ENCODE assay signal across 1 cellular context in the genomic region with DNA sequence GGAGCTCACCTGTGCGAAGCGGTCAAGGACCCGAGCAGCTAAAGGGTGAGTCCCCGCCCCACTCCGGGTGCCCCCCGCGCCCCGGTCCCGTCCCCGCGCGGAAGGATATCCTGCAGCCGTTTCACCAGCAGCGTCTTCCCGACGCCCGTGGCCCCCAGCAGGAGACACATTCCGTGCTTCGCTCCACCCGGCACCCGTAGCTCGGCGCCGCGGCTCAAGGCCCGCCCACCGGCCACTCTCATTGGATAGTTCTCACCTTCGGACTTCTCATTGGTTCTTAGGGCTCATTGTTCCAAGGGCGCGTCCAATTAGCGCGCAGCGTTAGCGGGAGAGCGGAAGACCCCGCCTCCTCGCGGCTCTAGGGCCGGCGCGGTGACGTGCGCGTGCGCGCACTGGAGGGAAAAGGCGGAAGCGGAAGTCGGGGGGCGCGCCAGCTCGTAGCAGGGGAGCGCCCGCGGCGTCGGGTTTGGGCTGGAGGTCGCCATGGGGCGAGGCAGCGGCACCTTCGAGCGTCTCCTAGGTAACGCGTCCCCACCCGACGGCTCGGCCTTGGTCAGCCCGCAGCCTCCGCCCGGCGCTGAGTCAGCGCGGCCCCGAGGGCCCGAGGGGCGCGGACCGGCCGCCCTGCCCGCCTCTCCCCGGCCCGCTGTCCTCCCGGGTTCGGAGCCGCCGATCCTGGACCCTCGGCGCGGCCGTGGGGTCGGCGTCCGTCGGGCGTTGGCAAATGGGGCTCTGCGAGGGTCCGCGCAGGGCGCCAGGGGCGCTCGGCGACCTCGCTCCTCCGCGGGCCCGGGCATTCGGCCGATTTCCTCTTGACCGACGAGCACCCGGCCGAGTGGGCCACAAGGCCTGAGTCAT.
A peak's percentile ranks its signal among the peaks of the same experiment; 100 is the strongest.
TF ChIP-seq lines count a peak whose summit lies in the region.

A gene with protein sequence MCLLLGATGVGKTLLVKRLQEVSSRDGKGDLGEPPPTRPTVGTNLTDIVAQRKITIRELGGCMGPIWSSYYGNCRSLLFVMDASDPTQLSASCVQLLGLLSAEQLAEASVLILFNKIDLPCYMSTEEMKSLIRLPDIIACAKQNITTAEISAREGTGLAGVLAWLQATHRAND (minus strand): TSS at position 214 of the 858 bp plus-strand sequence. CDS start 44 bp downstream, at position 170.
A gene with protein sequence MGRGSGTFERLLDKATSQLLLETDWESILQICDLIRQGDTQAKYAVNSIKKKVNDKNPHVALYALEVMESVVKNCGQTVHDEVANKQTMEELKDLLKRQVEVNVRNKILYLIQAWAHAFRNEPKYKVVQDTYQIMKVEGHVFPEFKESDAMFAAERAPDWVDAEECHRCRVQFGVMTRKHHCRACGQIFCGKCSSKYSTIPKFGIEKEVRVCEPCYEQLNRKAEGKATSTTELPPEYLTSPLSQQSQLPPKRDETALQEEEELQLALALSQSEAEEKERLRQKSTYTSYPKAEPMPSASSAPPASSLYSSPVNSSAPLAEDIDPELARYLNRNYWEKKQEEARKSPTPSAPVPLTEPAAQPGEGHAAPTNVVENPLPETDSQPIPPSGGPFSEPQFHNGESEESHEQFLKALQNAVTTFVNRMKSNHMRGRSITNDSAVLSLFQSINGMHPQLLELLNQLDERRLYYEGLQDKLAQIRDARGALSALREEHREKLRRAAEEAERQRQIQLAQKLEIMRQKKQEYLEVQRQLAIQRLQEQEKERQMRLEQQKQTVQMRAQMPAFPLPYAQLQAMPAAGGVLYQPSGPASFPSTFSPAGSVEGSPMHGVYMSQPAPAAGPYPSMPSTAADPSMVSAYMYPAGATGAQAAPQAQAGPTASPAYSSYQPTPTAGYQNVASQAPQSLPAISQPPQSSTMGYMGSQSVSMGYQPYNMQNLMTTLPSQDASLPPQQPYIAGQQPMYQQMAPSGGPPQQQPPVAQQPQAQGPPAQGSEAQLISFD (plus strand): TSS at position 428 of the 858 bp plus-strand sequence. CDS start 56 bp downstream, at position 484.

TF ChIP-seq in HepG2, 621 proteins besides CTCF, POLR2A, EP300 and RAD21 (continued from another document and continues in another):
- TF ChIP-seq, protein P1, sequence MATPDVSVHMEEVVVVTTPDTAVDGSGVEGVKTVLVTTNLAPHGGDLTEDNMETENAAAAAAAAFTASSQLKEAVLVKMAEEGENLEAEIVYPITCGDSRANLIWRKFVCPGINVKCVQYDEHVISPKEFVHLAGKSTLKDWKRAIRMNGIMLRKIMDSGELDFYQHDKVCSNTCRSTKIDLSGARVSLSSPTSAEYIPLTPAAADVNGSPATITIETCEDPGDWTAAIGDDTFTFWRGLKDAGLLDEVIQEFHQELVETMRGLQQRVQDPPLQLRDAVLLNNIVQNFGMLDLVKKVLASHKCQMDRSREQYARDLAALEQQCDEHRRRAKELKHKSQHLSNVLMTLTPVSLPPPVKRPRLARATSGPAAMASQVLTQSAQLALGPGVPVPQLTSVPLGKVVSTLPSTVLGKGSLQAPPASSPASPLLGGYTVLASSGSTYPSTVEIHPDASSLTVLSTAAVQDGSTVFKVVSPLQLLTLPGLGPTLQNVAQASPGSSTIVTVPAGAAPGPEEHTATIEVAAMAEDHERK (CRISPR knock-in tag; IDR thresholded peaks at IDR 0.05; ENCODE audit: low read depth), result peak; percentile 92
- TF ChIP-seq, protein P2, sequence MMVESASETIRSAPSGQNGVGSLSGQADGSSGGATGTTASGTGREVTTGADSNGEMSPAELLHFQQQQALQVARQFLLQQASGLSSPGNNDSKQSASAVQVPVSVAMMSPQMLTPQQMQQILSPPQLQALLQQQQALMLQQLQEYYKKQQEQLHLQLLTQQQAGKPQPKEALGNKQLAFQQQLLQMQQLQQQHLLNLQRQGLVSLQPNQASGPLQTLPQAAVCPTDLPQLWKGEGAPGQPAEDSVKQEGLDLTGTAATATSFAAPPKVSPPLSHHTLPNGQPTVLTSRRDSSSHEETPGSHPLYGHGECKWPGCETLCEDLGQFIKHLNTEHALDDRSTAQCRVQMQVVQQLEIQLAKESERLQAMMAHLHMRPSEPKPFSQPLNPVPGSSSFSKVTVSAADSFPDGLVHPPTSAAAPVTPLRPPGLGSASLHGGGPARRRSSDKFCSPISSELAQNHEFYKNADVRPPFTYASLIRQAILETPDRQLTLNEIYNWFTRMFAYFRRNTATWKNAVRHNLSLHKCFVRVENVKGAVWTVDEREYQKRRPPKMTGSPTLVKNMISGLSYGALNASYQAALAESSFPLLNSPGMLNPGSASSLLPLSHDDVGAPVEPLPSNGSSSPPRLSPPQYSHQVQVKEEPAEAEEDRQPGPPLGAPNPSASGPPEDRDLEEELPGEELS (CRISPR knock-in tag; IDR thresholded peaks at IDR 0.05), result 0 out of 2 replicates have a peak, but pooled peaks have one; percentile 36
- TF ChIP-seq, protein P3, sequence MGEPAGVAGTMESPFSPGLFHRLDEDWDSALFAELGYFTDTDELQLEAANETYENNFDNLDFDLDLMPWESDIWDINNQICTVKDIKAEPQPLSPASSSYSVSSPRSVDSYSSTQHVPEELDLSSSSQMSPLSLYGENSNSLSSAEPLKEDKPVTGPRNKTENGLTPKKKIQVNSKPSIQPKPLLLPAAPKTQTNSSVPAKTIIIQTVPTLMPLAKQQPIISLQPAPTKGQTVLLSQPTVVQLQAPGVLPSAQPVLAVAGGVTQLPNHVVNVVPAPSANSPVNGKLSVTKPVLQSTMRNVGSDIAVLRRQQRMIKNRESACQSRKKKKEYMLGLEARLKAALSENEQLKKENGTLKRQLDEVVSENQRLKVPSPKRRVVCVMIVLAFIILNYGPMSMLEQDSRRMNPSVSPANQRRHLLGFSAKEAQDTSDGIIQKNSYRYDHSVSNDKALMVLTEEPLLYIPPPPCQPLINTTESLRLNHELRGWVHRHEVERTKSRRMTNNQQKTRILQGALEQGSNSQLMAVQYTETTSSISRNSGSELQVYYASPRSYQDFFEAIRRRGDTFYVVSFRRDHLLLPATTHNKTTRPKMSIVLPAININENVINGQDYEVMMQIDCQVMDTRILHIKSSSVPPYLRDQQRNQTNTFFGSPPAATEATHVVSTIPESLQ (CRISPR knock-in tag; conservative IDR thresholded peaks at IDR 0.05), result no peak
- TF ChIP-seq, protein P4, sequence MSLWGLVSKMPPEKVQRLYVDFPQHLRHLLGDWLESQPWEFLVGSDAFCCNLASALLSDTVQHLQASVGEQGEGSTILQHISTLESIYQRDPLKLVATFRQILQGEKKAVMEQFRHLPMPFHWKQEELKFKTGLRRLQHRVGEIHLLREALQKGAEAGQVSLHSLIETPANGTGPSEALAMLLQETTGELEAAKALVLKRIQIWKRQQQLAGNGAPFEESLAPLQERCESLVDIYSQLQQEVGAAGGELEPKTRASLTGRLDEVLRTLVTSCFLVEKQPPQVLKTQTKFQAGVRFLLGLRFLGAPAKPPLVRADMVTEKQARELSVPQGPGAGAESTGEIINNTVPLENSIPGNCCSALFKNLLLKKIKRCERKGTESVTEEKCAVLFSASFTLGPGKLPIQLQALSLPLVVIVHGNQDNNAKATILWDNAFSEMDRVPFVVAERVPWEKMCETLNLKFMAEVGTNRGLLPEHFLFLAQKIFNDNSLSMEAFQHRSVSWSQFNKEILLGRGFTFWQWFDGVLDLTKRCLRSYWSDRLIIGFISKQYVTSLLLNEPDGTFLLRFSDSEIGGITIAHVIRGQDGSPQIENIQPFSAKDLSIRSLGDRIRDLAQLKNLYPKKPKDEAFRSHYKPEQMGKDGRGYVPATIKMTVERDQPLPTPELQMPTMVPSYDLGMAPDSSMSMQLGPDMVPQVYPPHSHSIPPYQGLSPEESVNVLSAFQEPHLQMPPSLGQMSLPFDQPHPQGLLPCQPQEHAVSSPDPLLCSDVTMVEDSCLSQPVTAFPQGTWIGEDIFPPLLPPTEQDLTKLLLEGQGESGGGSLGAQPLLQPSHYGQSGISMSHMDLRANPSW (CRISPR knock-in tag; IDR thresholded peaks at IDR 0.05; ENCODE audit: borderline replicate concordance), result no peak
- TF ChIP-seq POGZ (CRISPR knock-in tag; IDR thresholded peaks at IDR 0.05), result peak; percentile 71
- no peak for TF ChIP-seq ZSCAN30 (CRISPR knock-in tag; IDR thresholded peaks at IDR 0.05)
- TF ChIP-seq CBX2 (IDR thresholded peaks at IDR 0.05; ENCODE audit: low read depth, low read length), result no peak
- TF ChIP-seq CBX2 (CRISPR knock-in tag; IDR thresholded peaks at IDR 0.05; ENCODE audit: low read depth), result no peak
- TF ChIP-seq, protein P5, sequence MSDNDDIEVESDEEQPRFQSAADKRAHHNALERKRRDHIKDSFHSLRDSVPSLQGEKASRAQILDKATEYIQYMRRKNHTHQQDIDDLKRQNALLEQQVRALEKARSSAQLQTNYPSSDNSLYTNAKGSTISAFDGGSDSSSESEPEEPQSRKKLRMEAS (IDR thresholded peaks at IDR 0.05), result peak; percentile 76
- peak; percentile 58 for TF ChIP-seq HCFC1 (IDR thresholded peaks at IDR 0.05; ENCODE audit: low read depth, low read length)
- no peak for TF ChIP-seq JUND (CRISPR knock-in tag; IDR thresholded peaks at IDR 0.05)
- 0 out of 2 replicates have a peak, but pooled peaks have one; percentile 38 for TF ChIP-seq SP1 (IDR thresholded peaks at IDR 0.05)
- TF ChIP-seq SP1 (CRISPR knock-in tag; IDR thresholded peaks at IDR 0.05), result peak; percentile 85
- TF ChIP-seq RBM22 (optimal IDR thresholded peaks at IDR 0.05; ENCODE audit: low read length), result no peak
- no peak for TF ChIP-seq NR1H2 (CRISPR knock-in tag; IDR thresholded peaks at IDR 0.05; ENCODE audit: borderline replicate concordance, low read depth)
- TF ChIP-seq ZKSCAN5 (CRISPR knock-in tag; IDR thresholded peaks at IDR 0.05), result no peak
- no peak for TF ChIP-seq PHF5A (CRISPR knock-in tag; IDR thresholded peaks at IDR 0.05; ENCODE audit: low read depth, unreplicated experiment)
- TF ChIP-seq MXI1 (IDR thresholded peaks at IDR 0.05; ENCODE audit: borderline replicate concordance, low read depth, low read length), result peak; percentile 81; the same call in 2 of the 3 replicates
- TF ChIP-seq, protein P6, sequence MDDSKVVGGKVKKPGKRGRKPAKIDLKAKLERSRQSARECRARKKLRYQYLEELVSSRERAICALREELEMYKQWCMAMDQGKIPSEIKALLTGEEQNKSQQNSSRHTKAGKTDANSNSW (CRISPR knock-in tag; IDR thresholded peaks at IDR 0.05; ENCODE audit: borderline replicate concordance), result no peak
- TF ChIP-seq NPAS2 (CRISPR knock-in tag; IDR thresholded peaks at IDR 0.05; ENCODE audit: borderline replicate concordance), result no peak
- no peak for TF ChIP-seq NR2F2 (IDR thresholded peaks at IDR 0.05; ENCODE audit: borderline replicate concordance, low read depth)
- TF ChIP-seq, protein P7, sequence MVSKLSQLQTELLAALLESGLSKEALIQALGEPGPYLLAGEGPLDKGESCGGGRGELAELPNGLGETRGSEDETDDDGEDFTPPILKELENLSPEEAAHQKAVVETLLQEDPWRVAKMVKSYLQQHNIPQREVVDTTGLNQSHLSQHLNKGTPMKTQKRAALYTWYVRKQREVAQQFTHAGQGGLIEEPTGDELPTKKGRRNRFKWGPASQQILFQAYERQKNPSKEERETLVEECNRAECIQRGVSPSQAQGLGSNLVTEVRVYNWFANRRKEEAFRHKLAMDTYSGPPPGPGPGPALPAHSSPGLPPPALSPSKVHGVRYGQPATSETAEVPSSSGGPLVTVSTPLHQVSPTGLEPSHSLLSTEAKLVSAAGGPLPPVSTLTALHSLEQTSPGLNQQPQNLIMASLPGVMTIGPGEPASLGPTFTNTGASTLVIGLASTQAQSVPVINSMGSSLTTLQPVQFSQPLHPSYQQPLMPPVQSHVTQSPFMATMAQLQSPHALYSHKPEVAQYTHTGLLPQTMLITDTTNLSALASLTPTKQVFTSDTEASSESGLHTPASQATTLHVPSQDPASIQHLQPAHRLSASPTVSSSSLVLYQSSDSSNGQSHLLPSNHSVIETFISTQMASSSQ (IDR thresholded peaks at IDR 0.05; ENCODE audit: low read depth), result no peak
- TF ChIP-seq, protein P7 (CRISPR knock-in tag; IDR thresholded peaks at IDR 0.05; ENCODE audit: borderline replicate concordance), result peak; percentile 75; the same call in 1 of the 2 replicates
- TF ChIP-seq KAT2B (IDR thresholded peaks at IDR 0.05; ENCODE audit: borderline replicate concordance, low read depth, low read length), result no peak
- TF ChIP-seq, protein P8, sequence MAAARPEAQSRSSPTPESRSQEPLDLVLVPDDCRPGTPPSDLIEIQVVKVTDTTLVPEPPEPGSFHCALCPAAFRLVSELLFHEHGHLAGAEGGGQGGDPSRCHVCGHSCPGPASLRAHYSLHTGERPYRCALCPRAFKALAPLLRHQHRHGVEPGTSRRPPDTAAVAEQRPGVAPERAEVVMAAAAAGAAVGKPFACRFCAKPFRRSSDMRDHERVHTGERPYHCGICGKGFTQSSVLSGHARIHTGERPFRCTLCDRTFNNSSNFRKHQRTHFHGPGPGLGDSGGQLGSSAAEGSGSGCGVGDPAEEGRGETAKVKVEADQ (CRISPR knock-in tag; IDR thresholded peaks at IDR 0.05; ENCODE audit: borderline replicate concordance), result no peak
- TF ChIP-seq, protein P9, sequence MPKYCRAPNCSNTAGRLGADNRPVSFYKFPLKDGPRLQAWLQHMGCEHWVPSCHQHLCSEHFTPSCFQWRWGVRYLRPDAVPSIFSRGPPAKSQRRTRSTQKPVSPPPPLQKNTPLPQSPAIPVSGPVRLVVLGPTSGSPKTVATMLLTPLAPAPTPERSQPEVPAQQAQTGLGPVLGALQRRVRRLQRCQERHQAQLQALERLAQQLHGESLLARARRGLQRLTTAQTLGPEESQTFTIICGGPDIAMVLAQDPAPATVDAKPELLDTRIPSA (CRISPR knock-in tag; IDR thresholded peaks at IDR 0.05; ENCODE audit: borderline replicate concordance), result no peak
- TF ChIP-seq CHD2 (IDR thresholded peaks at IDR 0.05; ENCODE audit: low read depth, low read length), result peak; percentile 82
- TF ChIP-seq POLR2AphosphoS5 (IDR thresholded peaks at IDR 0.05; ENCODE audit: low read depth, low read length), result peak; percentile 67
- TF ChIP-seq, protein P10, sequence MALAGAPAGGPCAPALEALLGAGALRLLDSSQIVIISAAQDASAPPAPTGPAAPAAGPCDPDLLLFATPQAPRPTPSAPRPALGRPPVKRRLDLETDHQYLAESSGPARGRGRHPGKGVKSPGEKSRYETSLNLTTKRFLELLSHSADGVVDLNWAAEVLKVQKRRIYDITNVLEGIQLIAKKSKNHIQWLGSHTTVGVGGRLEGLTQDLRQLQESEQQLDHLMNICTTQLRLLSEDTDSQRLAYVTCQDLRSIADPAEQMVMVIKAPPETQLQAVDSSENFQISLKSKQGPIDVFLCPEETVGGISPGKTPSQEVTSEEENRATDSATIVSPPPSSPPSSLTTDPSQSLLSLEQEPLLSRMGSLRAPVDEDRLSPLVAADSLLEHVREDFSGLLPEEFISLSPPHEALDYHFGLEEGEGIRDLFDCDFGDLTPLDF (CRISPR knock-in tag; IDR thresholded peaks at IDR 0.05), result peak; percentile 87
- no peak for TF ChIP-seq RCOR2 (CRISPR knock-in tag; IDR thresholded peaks at IDR 0.05)
- TF ChIP-seq ZNF333 (CRISPR knock-in tag; IDR thresholded peaks at IDR 0.05; ENCODE audit: borderline replicate concordance), result 0 out of 2 replicates have a peak, but pooled peaks have one; percentile 33
- TF ChIP-seq TBX3 (IDR thresholded peaks at IDR 0.05; ENCODE audit: borderline replicate concordance), result peak; percentile 55; the same call in 1 of the 2 replicates
